19 cellular contexts compared by ENCODE assay signal in the genomic region with DNA sequence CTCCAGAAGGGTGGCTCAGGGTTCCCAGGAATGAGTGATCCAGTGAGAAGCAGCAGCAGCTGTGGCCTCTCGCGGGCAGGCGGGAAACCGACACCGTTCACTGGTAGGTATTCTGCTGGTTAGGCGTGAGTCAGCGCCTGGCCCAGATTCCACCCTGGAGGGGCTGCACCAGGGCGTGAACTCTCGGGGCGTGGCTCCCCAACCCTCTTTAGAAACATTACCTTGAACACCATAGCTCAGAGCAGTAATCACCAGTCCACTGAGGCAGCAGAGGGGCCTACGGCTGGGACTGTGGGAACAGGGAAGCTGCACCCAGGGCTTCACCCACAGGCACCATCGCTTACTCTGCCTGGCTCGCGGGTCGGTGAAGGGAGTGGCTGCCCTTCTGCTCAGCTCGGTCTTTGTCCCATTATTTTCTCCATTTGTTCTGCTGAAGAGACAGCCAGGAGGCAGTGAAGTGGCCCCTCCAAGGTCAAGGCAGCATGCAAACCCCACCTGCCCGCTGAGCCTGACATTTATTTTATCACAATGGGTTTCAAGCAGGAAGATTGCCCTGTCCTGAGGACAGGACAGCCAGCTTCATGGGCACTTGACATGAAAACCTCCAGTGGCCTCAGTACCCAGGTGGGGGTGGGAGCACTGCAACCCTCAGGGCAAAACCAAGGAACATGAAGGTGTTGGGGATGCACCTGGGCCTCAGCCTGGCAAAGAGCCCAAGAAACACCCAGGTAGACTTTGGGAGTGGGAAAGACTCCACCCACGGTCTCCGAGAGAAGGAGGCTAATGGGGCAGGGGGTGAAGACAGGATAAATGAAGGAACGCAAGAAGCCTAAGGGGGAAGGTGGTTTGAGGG. TPM values are rescaled to one million over a fixed set of nuclear protein-coding genes. Genes with fewer than 3 reads are reported as not detected.
DNase-seq lines count a peak whose midpoint lies in the region; ATAC-seq and TF ChIP-seq lines count a peak whose summit lies in the region.
"Had no signal": no experiment of that assay in that cellular context is flagged by ENCODE, and none has a peak within 500 bp of the region (broad histone marks: within the 10 kb centered on the region; RNA-seq: fewer than 3 reads in every experiment).

No MANE protein-coding gene starts in this region.

- WGBS in stomach, 5 donors = 85 to 95% (median 92%) methylated on average over 8 to 20 of the region's 20 CpGs

- no peaks in the 10 kb centered on the region for H3K27me3 ChIP-seq in stomach
- H3K27me3 ChIP-seq: transverse colon had no signal

- TF ChIP-seq EP300 in stomach (IDR thresholded peaks at IDR 0.05) = no peak

- DNase-seq in Caki2 (ENCODE audit: low read depth) (peak; percentile 94), LoVo (ENCODE audit: low spot score) (peak; percentile 4), epithelial cell of esophagus (ENCODE audit: low read depth) (peak; percentile 96), sciatic nerve (ENCODE audit: low spot score) (peak; percentile 39), NCI-H1105 treated with DMSO at 0.1 percent for 48 hours (lab: John Stamatoyannopoulos, UW) (no peak), stomach (no peak), cerebellum (ENCODE audit: low spot score) (no peak)
- DNase-seq: activated gamma-delta T cell treated with Interleukin-2 at 50 U/mL for 16 hours; dermis blood vessel endothelial cell; GM23248; hypothalamus; IMR-90; left ventricle myocardium inferior; naive thymus-derived CD8-positive, alpha-beta T cell; stimulated activated CD4-positive, alpha-beta T cell treated with anti-CD3 and anti-CD28 coated beads, Interleukin-1b, Interleukin-23, amount 100 ng/mL, for 48 hours; transverse colon; WERI-Rb-1 had no signal

- ATAC-seq in sciatic nerve (no peak), GM18502 (IDR thresholded peaks at IDR 0.05; ENCODE audit: poor library complexity, unreplicated experiment) (no peak)
- ATAC-seq: naive thymus-derived CD8-positive, alpha-beta T cell had no signal

- H3K36me3 ChIP-seq in stomach = no peaks in the 10 kb centered on the region
- H3K36me3 ChIP-seq: left ventricle myocardium inferior, transverse colon, WERI-Rb-1 had no signal

- intact Hi-C loops in sciatic nerve (cut with DNase I) (no loop called here), stomach (cut with DNase I; ENCODE audit: low total_unique reads) (no loop called here)

- no peak for TF ChIP-seq POLR2A in stomach (IDR thresholded peaks at IDR 0.05)

- H3K4me3 ChIP-seq in epithelial cell of esophagus (ENCODE audit: low read length) = no peak overlapping the region
- H3K4me3 ChIP-seq in stomach = no peak overlapping the region
- H3K4me3 ChIP-seq: GM23248, left ventricle myocardium inferior, transverse colon had no signal

- H3K9me3 ChIP-seq in stomach = no peaks in the 10 kb centered on the region
- H3K9me3 ChIP-seq: left ventricle myocardium inferior, transverse colon had no signal

- no peak overlapping the region for H3K27ac ChIP-seq in stomach
- H3K27ac ChIP-seq: GM23248, transverse colon, WERI-Rb-1 had no signal

- in situ Hi-C loops in Caki2 (cut with HindIII; ENCODE audit: low pct_unique_long_range_greater_than_20kb, low sequenced_read_pairs) = no loop called here

- H3K4me1 ChIP-seq in stomach = peaks cover 0 to 22% (median 0%) of the 10 kb centered on the region in 4 donors

- TF ChIP-seq CTCF in epithelial cell of esophagus (IDR thresholded peaks at IDR 0.05; ENCODE audit: insufficient read depth, low read depth, low read length, missing control alignments) (no peak), stomach (IDR thresholded peaks at IDR 0.05) (no peak)

RNA-seq across cellular contexts. Expression of a gene that starts 51.0 kb away (rescaled TPM):
- not detected in 2 replicates for total RNA-seq in Caki2 (2014; rRNA removed; shearing (Covaris generic); ENCODE audit: low replicate concordance)
- total RNA-seq in sciatic nerve = 81.0 TPM
- total RNA-seq in stomach = 10 to 100 TPM in 3 of 5 donors, 1 to 10 TPM in 2; 2.9 to 63.5 (median 13.8) TPM
- 1 to 10 TPM; 3.4 to 5.3 (median 4.1) TPM for polyA plus RNA-seq in stomach
- 15.9 TPM for total RNA-seq in cerebellum
- total RNA-seq: fibroblast of lung, GM23248 had no signal

Comparison
In these comparisons a context has a peak if more than half of its experiments do, and no peak if none do; other contexts are left out.
1. DNase-seq: peak in Caki2 (single experiment), LoVo (single experiment), epithelial cell of esophagus (single experiment) and sciatic nerve (single experiment); none in NCI-H1105 treated with DMSO at 0.1 percent for 48 hours (single experiment), stomach (single experiment) and cerebellum (single experiment).